Comparison of ENCODE assay signal across 8 cellular contexts in genomic region chr3:179016979-179017670, GRCh38. TPM values are rescaled to one million over a fixed set of nuclear protein-coding genes. Genes with fewer than 3 reads are reported as not detected.
DNase-seq lines count a peak whose midpoint lies in the region; ATAC-seq, FAIRE-seq and TF ChIP-seq lines count a peak whose summit lies in the region.

No MANE protein-coding gene starts in this region.

- peaks cover 14% of the 10 kb centered on the region for H3K4me1 ChIP-seq in osteoblast (ENCODE audit: insufficient read depth, low read length)

- no peak overlapping the region for H3K4me3 ChIP-seq in osteoblast (ENCODE audit: insufficient read depth, low read length)

- no peak for FAIRE-seq in H54 (lab: Jason Lieb, UNC)

- peaks cover 7% of the 10 kb centered on the region for H3K36me3 ChIP-seq in osteoblast (ENCODE audit: insufficient read depth, low read length)

- H3K27me3 ChIP-seq in osteoblast (ENCODE audit: insufficient read depth, low read length): no peaks in the 10 kb centered on the region

- H2AFZ ChIP-seq in osteoblast (ENCODE audit: low read length): no peak overlapping the region

- H3K27ac ChIP-seq in osteoblast (ENCODE audit: low read depth, low read length) (no peak overlapping the region), substantia nigra (ENCODE audit: low read depth, low read length, poor library complexity, severe bottlenecking) (no peak overlapping the region)

- no peak for TF ChIP-seq POLR2A in H54 (IDR thresholded peaks at IDR 0.05; ENCODE audit: low read depth, low read length)

- H3K4me3 Mint-ChIP-seq in activated T-cell treated with anti-CD3 and anti-CD28 coated beads, Interleukin-2, amount 50 U/mL, for 24 hours: peak overlapping the region; percentile 34

- no peaks in the 10 kb centered on the region for H3K27me3 Mint-ChIP-seq in activated T-cell treated with anti-CD3 and anti-CD28 coated beads, Interleukin-2, amount 50 U/mL, for 24 hours

- ATAC-seq in HG02571 (IDR thresholded peaks at IDR 0.05; ENCODE audit: unreplicated experiment) (peak; percentile 72), HG03571 (IDR thresholded peaks at IDR 0.05; ENCODE audit: unreplicated experiment) (peak; percentile 58)

- H3K4me2 ChIP-seq in osteoblast (ENCODE audit: insufficient read depth, low read length): peak overlapping the region; percentile 32

- H3K79me2 ChIP-seq in osteoblast (ENCODE audit: insufficient read depth, low read length): peaks cover 3% of the 10 kb centered on the region

- H3K9me3 ChIP-seq in osteoblast (ENCODE audit: low read depth, low read length): no peaks in the 10 kb centered on the region

- no peaks in the 10 kb centered on the region for H4K20me1 ChIP-seq in osteoblast (ENCODE audit: insufficient read depth, low read length)

- H3K9me3 Mint-ChIP-seq in activated T-cell treated with anti-CD3 and anti-CD28 coated beads, Interleukin-2, amount 50 U/mL, for 24 hours: no peaks in the 10 kb centered on the region

- peaks cover 3% of the 10 kb centered on the region for H3K36me3 Mint-ChIP-seq in activated T-cell treated with anti-CD3 and anti-CD28 coated beads, Interleukin-2, amount 50 U/mL, for 24 hours (ENCODE audit: low read depth)

- peak overlapping the region; percentile 31 for H3K27ac Mint-ChIP-seq in activated T-cell treated with anti-CD3 and anti-CD28 coated beads, Interleukin-2, amount 50 U/mL, for 24 hours

- TF ChIP-seq CTCF in osteoblast (IDR thresholded peaks at IDR 0.05; ENCODE audit: extremely low read depth, low read depth, low read length): no peak

- no peak for DNase-seq in activated T-cell treated with anti-CD3 and anti-CD28 coated beads, Interleukin-2, amount 50 U/mL, for 24 hours
- DNase-seq in activated T-cell treated with anti-CD3 and anti-CD28 coated beads for 4 hours: no peak
- DNase-seq in osteoblast (ENCODE audit: insufficient read length, low spot score, missing footprints): no peak
- DNase-seq in NCI-H1417 treated with DMSO at 0.1 percent for 48 hours (lab: John Stamatoyannopoulos, UW): no peak
- no peak for DNase-seq in substantia nigra (lab: John Stamatoyannopoulos, UW)
- DNase-seq in H54 (ENCODE audit: insufficient read length, low spot score): no peak

- H3K4me1 Mint-ChIP-seq in activated T-cell treated with anti-CD3 and anti-CD28 coated beads, Interleukin-2, amount 50 U/mL, for 24 hours (ENCODE audit: low read depth): peaks cover 46% of the 10 kb centered on the region

RNA-seq across cellular contexts. Expression of gene ZMAT3, which starts 54.5 kb away (rescaled TPM):
- 47.0 and 56.0 TPM in 2 replicates for total RNA-seq in osteoblast
